Comparison of ENCODE assay signal across 1 cellular context in the genomic region with DNA sequence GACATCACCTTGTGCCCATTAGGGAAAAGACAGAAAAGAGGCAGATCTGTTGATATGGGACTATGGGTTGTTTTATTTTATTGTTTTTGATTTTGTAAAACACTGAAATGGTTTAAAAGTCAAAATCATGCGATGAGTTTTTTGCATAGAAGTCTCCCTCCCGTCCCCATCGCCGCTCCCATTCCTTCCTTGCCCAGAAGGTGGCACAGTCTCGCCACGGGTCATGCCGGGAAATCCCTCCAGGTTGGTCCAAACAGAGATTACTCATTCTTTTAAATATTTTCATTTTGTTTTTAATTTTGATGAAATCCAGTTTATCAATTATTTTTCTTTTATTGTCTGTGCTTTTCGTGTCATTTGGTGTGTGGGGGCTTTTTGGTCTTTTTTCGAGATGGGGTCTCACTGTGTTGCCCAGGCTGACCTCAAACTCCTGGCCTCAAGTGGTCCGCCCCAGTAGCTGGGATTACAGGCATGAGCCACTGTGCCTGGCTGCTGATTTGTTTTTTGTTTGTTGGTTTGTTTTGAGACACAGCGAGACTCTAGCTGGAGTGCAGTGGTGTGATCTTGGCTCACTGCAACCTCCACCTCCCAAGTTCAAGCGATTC.
TF ChIP-seq lines count a peak whose summit lies in the region.

No MANE protein-coding gene starts in this region.

TF ChIP-seq in endothelial cell of umbilical vein, 7 proteins besides CTCF, POLR2A, EP300 and RAD21:
- TF ChIP-seq FOS (IDR thresholded peaks at IDR 0.05; ENCODE audit: borderline replicate concordance, insufficient read depth, low read length) (peak; percentile 32), EZH2 (IDR thresholded peaks at IDR 0.05; ENCODE audit: borderline replicate concordance, low read depth, low read length, severe bottlenecking) (no peak)
